19 cellular contexts compared by ENCODE assay signal in the genomic region with DNA sequence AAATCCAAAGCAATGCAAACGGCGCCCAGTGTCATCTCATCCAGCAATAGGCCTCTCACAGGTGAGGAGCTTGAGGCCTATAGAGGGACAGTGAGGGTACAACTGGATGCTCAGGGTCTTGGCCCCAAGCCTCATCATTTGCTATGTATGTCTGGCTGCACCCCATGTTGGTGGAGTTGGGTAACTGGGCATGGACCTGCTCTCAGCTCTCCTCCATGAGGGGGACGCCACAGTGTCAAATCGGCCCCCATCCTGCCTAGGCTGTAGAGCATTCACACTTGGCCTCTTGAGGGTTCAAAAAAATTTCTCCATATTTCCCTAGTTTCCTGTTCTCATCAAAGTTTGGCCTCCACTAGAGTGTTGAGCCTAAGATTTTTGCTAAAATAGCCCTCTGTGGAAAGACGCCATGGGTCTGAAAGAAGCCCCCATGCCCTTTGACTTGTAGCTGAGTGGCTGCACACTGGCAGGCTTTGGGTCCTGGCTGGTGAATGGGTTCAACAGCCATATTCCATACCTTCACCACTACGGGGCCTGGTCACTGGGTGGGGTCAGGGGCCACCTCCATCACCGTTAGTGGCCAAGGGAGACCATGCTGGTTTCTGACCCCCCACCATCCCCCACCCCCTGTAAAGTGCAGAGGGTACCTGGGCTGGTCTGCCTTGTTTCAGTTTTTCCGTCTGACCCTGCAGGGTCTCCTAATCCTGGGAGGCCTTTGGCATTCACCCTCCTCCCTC.
"Had no signal": no experiment of that assay in that cellular context is flagged by ENCODE, and none has a peak within 500 bp of the region (broad histone marks: within the 10 kb centered on the region; RNA-seq: fewer than 3 reads in every experiment).

No MANE protein-coding gene starts in this region.

- H3K9me3 ChIP-seq: breast epithelium, lower lobe of right lung, prostate gland, sigmoid colon, tibial artery, upper lobe of right lung had no signal

- H2AFZ ChIP-seq: parathyroid adenoma had no signal

- H3K27ac ChIP-seq: breast epithelium, dorsolateral prefrontal cortex, lower lobe of right lung, parathyroid adenoma, prostate gland, sigmoid colon, skin epidermis, tibial artery, upper lobe of right lung had no signal

- ATAC-seq: left lobe of liver, upper lobe of right lung had no signal

- H3K9ac ChIP-seq: parathyroid adenoma had no signal

- H3K4me1 Mint-ChIP-seq: central memory CD8-positive, alpha-beta T cell had no signal

- DNase-seq: cortex of kidney; dorsolateral prefrontal cortex; effector CD8-positive, alpha-beta T cell; kidney glomerular epithelial cell; lower lobe of right lung; midbrain; sigmoid colon; stimulated activated CD4-positive, alpha-beta T cell treated with anti-CD3 and anti-CD28 coated beads, Interleukin-12 subunit alpha, Interleukin-12 subunit beta, amount 100 ng/mL, for 4 hours; stimulated activated naive CD4-positive, alpha-beta T cell treated with Interleukin-2 at 50 U/mL for 16 hours; tibial artery; upper lobe of right lung had no signal

- H3K9me3 Mint-ChIP-seq: central memory CD8-positive, alpha-beta T cell; memory B cell; nephron had no signal

- H3K36me3 ChIP-seq: breast epithelium, lower lobe of right lung, prostate gland, sigmoid colon, tibial artery, upper lobe of right lung had no signal

- H3K4me3 ChIP-seq: breast epithelium, dorsolateral prefrontal cortex, lower lobe of right lung, prostate gland, sigmoid colon, skin epidermis, tibial artery, upper lobe of right lung had no signal

- H3K4me3 Mint-ChIP-seq: central memory CD8-positive, alpha-beta T cell; memory B cell; nephron had no signal

- H3K79me2 ChIP-seq: parathyroid adenoma had no signal

- H3K27ac Mint-ChIP-seq: memory B cell, nephron had no signal

- H3K36me3 Mint-ChIP-seq: memory B cell had no signal

- H3K4me1 ChIP-seq: breast epithelium, lower lobe of right lung, parathyroid adenoma, prostate gland, sigmoid colon, tibial artery, upper lobe of right lung had no signal

- H3K27me3 ChIP-seq: breast epithelium, sigmoid colon, tibial artery, upper lobe of right lung had no signal
